ENCODE assay signal across 1 cellular context in genomic region chr12:122946690-122947271, GRCh38.
TF ChIP-seq lines count a peak whose summit lies in the region.

No MANE protein-coding gene starts in this region.

TF ChIP-seq in HEK293, 187 proteins besides CTCF, POLR2A, EP300 and RAD21 (continued from another document):
- TF ChIP-seq PRDM2 (tag by site-specific recombination; IDR thresholded peaks at IDR 0.05; ENCODE audit: borderline replicate concordance), result no peak
- TF ChIP-seq OSR2 (tag by site-specific recombination; IDR thresholded peaks at IDR 0.05), result no peak
- no peak for TF ChIP-seq HOXA7 (CRISPR knock-in tag; IDR thresholded peaks at IDR 0.05; ENCODE audit: borderline replicate concordance)
- no peak for TF ChIP-seq ZNF341 (tag by site-specific recombination; IDR thresholded peaks at IDR 0.05; ENCODE audit: low read depth)
- TF ChIP-seq ZEB2 (tag by site-specific recombination; IDR thresholded peaks at IDR 0.05), result peak; percentile 65; the same call in 1 of the 2 replicates
- no peak for TF ChIP-seq ZNF654 (tag by site-specific recombination; IDR thresholded peaks at IDR 0.05; ENCODE audit: low read depth)
- no peak for TF ChIP-seq SCRT1 (tag by site-specific recombination; IDR thresholded peaks at IDR 0.05; ENCODE audit: borderline replicate concordance)
- no peak for TF ChIP-seq ZSCAN4 (tag by site-specific recombination; IDR thresholded peaks at IDR 0.05)
- TF ChIP-seq ZNF121 (tag by site-specific recombination; IDR thresholded peaks at IDR 0.05), result peak; percentile 43; the same call in 1 of the 2 replicates
- TF ChIP-seq ZNF155 (tag by site-specific recombination; IDR thresholded peaks at IDR 0.05), result no peak
- no peak for TF ChIP-seq ZNF157 (tag by site-specific recombination; IDR thresholded peaks at IDR 0.05)
- TF ChIP-seq KLF1 (tag by site-specific recombination; IDR thresholded peaks at IDR 0.05), result peak; percentile 57; the same call in 1 of the 2 replicates
- TF ChIP-seq ZNF707 (tag by site-specific recombination; IDR thresholded peaks at IDR 0.05), result no peak
- no peak for TF ChIP-seq REPIN1 (tag by site-specific recombination; IDR thresholded peaks at IDR 0.05; ENCODE audit: low read depth)
- TF ChIP-seq ZNF423 (tag by site-specific recombination; IDR thresholded peaks at IDR 0.05), result no peak
- TF ChIP-seq ZFP69B (tag by site-specific recombination; IDR thresholded peaks at IDR 0.05), result no peak
- no peak for TF ChIP-seq GLI2 (tag by site-specific recombination; IDR thresholded peaks at IDR 0.05; ENCODE audit: borderline replicate concordance, low read depth)
- peak; percentile 81 for TF ChIP-seq ZNF629 (tag by site-specific recombination; IDR thresholded peaks at IDR 0.05)
- TF ChIP-seq ZNF645 (tag by site-specific recombination; IDR thresholded peaks at IDR 0.05), result no peak
- TF ChIP-seq ZNF747 (tag by site-specific recombination; IDR thresholded peaks at IDR 0.05), result no peak
- TF ChIP-seq YY1 (tag by site-specific recombination; IDR thresholded peaks at IDR 0.05), result no peak
- no peak for TF ChIP-seq ZNF514 (tag by site-specific recombination; IDR thresholded peaks at IDR 0.05)
- TF ChIP-seq ZBTB20 (tag by site-specific recombination; IDR thresholded peaks at IDR 0.05), result peak; percentile 67
- no peak for TF ChIP-seq ZNF585B (tag by site-specific recombination; IDR thresholded peaks at IDR 0.05)
- no peak for TF ChIP-seq ZNF10 (tag by site-specific recombination; IDR thresholded peaks at IDR 0.05)
- peak; percentile 73 for TF ChIP-seq GLIS1 (tag by site-specific recombination; IDR thresholded peaks at IDR 0.05)
- no peak for TF ChIP-seq ZNF776 (tag by site-specific recombination; IDR thresholded peaks at IDR 0.05; ENCODE audit: borderline replicate concordance)
- peak; percentile 86 for TF ChIP-seq ZNF335 (tag by site-specific recombination; conservative IDR thresholded peaks at IDR 0.05)
- peak; percentile 51; the same call in 1 of the 2 replicates for TF ChIP-seq ZFP37 (tag by site-specific recombination; IDR thresholded peaks at IDR 0.05)
- TF ChIP-seq ZBTB1 (tag by site-specific recombination; IDR thresholded peaks at IDR 0.05), result no peak
- TF ChIP-seq ZSCAN30 (tag by site-specific recombination; IDR thresholded peaks at IDR 0.05), result no peak
- TF ChIP-seq ZNF548 (tag by site-specific recombination; IDR thresholded peaks at IDR 0.05), result no peak
- no peak for TF ChIP-seq ZNF488 (tag by site-specific recombination; IDR thresholded peaks at IDR 0.05)
- TF ChIP-seq ZNF626 (tag by site-specific recombination; IDR thresholded peaks at IDR 0.05), result no peak
- TF ChIP-seq ZNF449 (tag by site-specific recombination; IDR thresholded peaks at IDR 0.05), result no peak; the same call in 1 of the 2 replicates
- no peak for TF ChIP-seq ZNF544 (tag by site-specific recombination; IDR thresholded peaks at IDR 0.05)
- TF ChIP-seq TCF7L2 (IDR thresholded peaks at IDR 0.05; ENCODE audit: borderline replicate concordance, low read depth, low read length), result no peak
- TF ChIP-seq ZBTB8A (tag by site-specific recombination; IDR thresholded peaks at IDR 0.05), result no peak
- TF ChIP-seq MYNN (tag by site-specific recombination; IDR thresholded peaks at IDR 0.05; ENCODE audit: borderline replicate concordance), result no peak
- TF ChIP-seq ZNF510 (tag by site-specific recombination; IDR thresholded peaks at IDR 0.05; ENCODE audit: insufficient replicate concordance), result no peak
- TF ChIP-seq ZNF133 (tag by site-specific recombination; IDR thresholded peaks at IDR 0.05), result no peak
- TF ChIP-seq ZNF513 (tag by site-specific recombination; IDR thresholded peaks at IDR 0.05), result no peak
- TF ChIP-seq ZNF148 (tag by site-specific recombination; IDR thresholded peaks at IDR 0.05; ENCODE audit: borderline replicate concordance), result no peak
- TF ChIP-seq ZNF768 (tag by site-specific recombination; IDR thresholded peaks at IDR 0.05), result 0 out of 2 replicates have a peak, but pooled peaks have one; percentile 25
- TF ChIP-seq BCL11A (tag by site-specific recombination; IDR thresholded peaks at IDR 0.05; ENCODE audit: low read depth), result peak; percentile 64
- TF ChIP-seq WT1 (tag by site-specific recombination; IDR thresholded peaks at IDR 0.05), result peak; percentile 30; the same call in 1 of the 2 replicates
- TF ChIP-seq HOXD13 (CRISPR knock-in tag; IDR thresholded peaks at IDR 0.05; ENCODE audit: borderline replicate concordance), result no peak
